19 cellular contexts compared by ENCODE assay signal in the genomic region with DNA sequence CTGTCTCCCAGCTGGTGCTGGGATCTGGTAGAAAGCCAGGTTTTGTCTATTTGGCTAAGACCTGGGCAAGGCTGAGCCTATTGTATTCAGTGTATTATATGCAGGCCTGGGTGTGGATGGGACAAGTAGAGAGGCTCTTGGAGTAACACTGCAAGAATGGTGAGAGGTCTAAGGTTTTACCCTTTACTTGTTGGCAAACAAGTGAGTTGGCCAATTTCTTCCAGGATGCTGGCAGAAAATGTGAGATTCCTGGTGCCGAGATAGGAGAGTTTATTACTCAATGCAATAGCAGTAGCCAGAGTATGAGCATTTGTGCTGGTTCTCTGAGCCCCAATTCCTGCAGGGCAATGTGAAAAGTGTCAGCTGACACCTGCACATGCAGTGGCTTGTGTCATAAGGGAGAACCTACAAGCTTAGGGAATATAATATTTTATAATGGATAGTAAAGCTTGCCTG.
"Had no signal": no experiment of that assay in that cellular context is flagged by ENCODE, and none has a peak within 500 bp of the region (broad histone marks: within the 10 kb centered on the region; RNA-seq: fewer than 3 reads in every experiment).

No MANE protein-coding gene starts in this region.

- ATAC-seq: activated naive CD4-positive, alpha-beta T cell treated with anti-CD3 and anti-CD28 coated beads, Interleukin-2, amount 50 U/mL, for 72 hours; activated T-cell treated with anti-CD3 and anti-CD28 coated beads, Interleukin-2, amount 50 U/mL, for 4 hours; foreskin keratinocyte; natural killer cell treated with Interleukin-12 subunit alpha and Interleukin-12 subunit beta and Interleukin-15 and Interleukin-18, amount 100 ng/mL, for 72 hours; right lobe of liver; T-cell had no signal

- H3K27ac Mint-ChIP-seq: activated CD4-positive, alpha-beta memory T cell treated with anti-CD3 and anti-CD28 coated beads, Interleukin-2, amount 10 ng/mL, durations not matched to agents 7 days and 5 days; activated naive CD4-positive, alpha-beta T cell treated with anti-CD3 and anti-CD28 coated beads, Interleukin-2, amount 50 U/mL, for 72 hours; natural killer cell treated with Interleukin-12 subunit alpha and Interleukin-12 subunit beta and Interleukin-15 and Interleukin-18, amount 100 ng/mL, for 72 hours; progenitor cell of endocrine pancreas; stimulated activated naive CD8-positive, alpha-beta T cell treated with anti-CD3 and anti-CD28 coated beads, Interleukin-15, Interleukin-2, amounts not matched to agents 100 ng/mL and 50 ng/mL, for 24 hours; T-cell had no signal

- H3K4me1 Mint-ChIP-seq: activated CD4-positive, alpha-beta memory T cell treated with anti-CD3 and anti-CD28 coated beads, Interleukin-2, amount 10 ng/mL, durations not matched to agents 7 days and 5 days; central memory CD8-positive, alpha-beta T cell; T-cell had no signal

- H3K36me3 Mint-ChIP-seq: activated naive CD4-positive, alpha-beta T cell treated with anti-CD3 and anti-CD28 coated beads, Interleukin-2, amount 50 U/mL, for 72 hours; natural killer cell treated with Interleukin-12 subunit alpha and Interleukin-12 subunit beta and Interleukin-15 and Interleukin-18, amount 100 ng/mL, for 72 hours; T-cell had no signal

- H3K4me1 ChIP-seq: foreskin keratinocyte, right lobe of liver had no signal

- H3K36me3 ChIP-seq: right lobe of liver, thoracic aorta, vagina, WERI-Rb-1 had no signal

- H3K27me3 Mint-ChIP-seq: natural killer cell treated with Interleukin-12 subunit alpha and Interleukin-12 subunit beta and Interleukin-15 and Interleukin-18, amount 100 ng/mL, for 72 hours; progenitor cell of endocrine pancreas had no signal

- DNase-seq: activated CD4-positive, alpha-beta memory T cell treated with anti-CD3 and anti-CD28 coated beads, Interleukin-2, amount 10 ng/mL, durations not matched to agents 7 days and 5 days; activated gamma-delta T cell; activated T-cell treated with anti-CD3 and anti-CD28 coated beads, Interleukin-2, amount 50 U/mL, for 4 hours; amniotic stem cell; effector CD8-positive, alpha-beta T cell; foreskin keratinocyte; nucleus accumbens; right lobe of liver; T-cell; T-helper 9 cell; WERI-Rb-1 had no signal

- H3K9me3 Mint-ChIP-seq: activated CD4-positive, alpha-beta memory T cell treated with anti-CD3 and anti-CD28 coated beads, Interleukin-2, amount 10 ng/mL, durations not matched to agents 7 days and 5 days; activated naive CD4-positive, alpha-beta T cell treated with anti-CD3 and anti-CD28 coated beads, Interleukin-2, amount 50 U/mL, for 72 hours; activated T-cell treated with anti-CD3 and anti-CD28 coated beads, Interleukin-2, amount 50 U/mL, for 4 hours; central memory CD8-positive, alpha-beta T cell; natural killer cell treated with Interleukin-12 subunit alpha and Interleukin-12 subunit beta and Interleukin-15 and Interleukin-18, amount 100 ng/mL, for 72 hours; stimulated activated naive CD8-positive, alpha-beta T cell treated with anti-CD3 and anti-CD28 coated beads, Interleukin-15, Interleukin-2, amounts not matched to agents 100 ng/mL and 50 ng/mL, for 24 hours; T-cell had no signal

- H3K27ac ChIP-seq: foreskin keratinocyte, right lobe of liver, SK-N-MC, thoracic aorta, vagina, WERI-Rb-1 had no signal

- H3K9me3 ChIP-seq: right lobe of liver, thoracic aorta, vagina had no signal

- H3K27me3 ChIP-seq: right lobe of liver, vagina had no signal

- H3K4me3 Mint-ChIP-seq: activated CD4-positive, alpha-beta memory T cell treated with anti-CD3 and anti-CD28 coated beads, Interleukin-2, amount 10 ng/mL, durations not matched to agents 7 days and 5 days; activated T-cell treated with anti-CD3 and anti-CD28 coated beads, Interleukin-2, amount 50 U/mL, for 4 hours; central memory CD8-positive, alpha-beta T cell; natural killer cell treated with Interleukin-12 subunit alpha and Interleukin-12 subunit beta and Interleukin-15 and Interleukin-18, amount 100 ng/mL, for 72 hours; stimulated activated naive CD8-positive, alpha-beta T cell treated with anti-CD3 and anti-CD28 coated beads, Interleukin-15, Interleukin-2, amounts not matched to agents 100 ng/mL and 50 ng/mL, for 24 hours; T-cell had no signal

- H3K4me3 ChIP-seq: right lobe of liver, SK-N-MC, thoracic aorta, vagina had no signal
